ENCODE assay signal across 18 cellular contexts in the genomic region with DNA sequence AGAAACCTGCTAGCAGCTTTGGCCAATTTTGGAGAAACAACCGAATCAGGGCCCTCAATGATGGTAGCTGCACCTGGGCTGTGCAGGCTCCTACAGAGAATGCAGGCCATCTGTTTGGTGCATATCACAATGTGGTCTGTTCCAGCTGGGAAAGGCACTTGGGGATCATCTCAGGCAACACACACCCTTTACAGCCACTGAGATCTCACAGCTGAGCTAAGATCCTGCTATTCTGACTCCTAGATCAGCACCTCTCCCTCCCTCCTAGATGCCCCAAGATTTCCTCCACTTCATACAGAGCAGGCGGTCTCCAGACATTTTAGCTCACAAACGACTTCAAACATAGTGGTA.
"Had no signal": no experiment of that assay in that cellular context is flagged by ENCODE, and none has a peak within 500 bp of the region (broad histone marks: within the 10 kb centered on the region; RNA-seq: fewer than 3 reads in every experiment).

No MANE protein-coding gene starts in this region.

- H3K36me3 ChIP-seq: colonic mucosa, gastroesophageal sphincter, heart left ventricle, neutrophil, vagina had no signal

- ATAC-seq: gastroesophageal sphincter; heart left ventricle; natural killer cell treated with Interleukin-12 subunit alpha and Interleukin-12 subunit beta and Interleukin-15 and Interleukin-18, amount 100 ng/mL, for 72 hours; stimulated activated naive CD8-positive, alpha-beta T cell treated with anti-CD3 and anti-CD28 coated beads, Interleukin-15, Interleukin-2, amounts not matched to agents 100 U/mL and 50 U/mL, for 24 hours; T-cell had no signal

- H3K9me3 ChIP-seq: colonic mucosa, gastroesophageal sphincter, heart left ventricle, neutrophil, vagina had no signal

- H3K4me1 ChIP-seq: colonic mucosa had no signal

- H3K27me3 ChIP-seq: colonic mucosa, gastroesophageal sphincter, heart left ventricle, neutrophil, vagina had no signal

- DNase-seq: activated B cell treated with CpG ODN at 0.5 μM for 24 hours; activated CD4-positive, alpha-beta memory T cell treated with anti-CD3 and anti-CD28 coated beads for 36 hours; activated CD4-positive, alpha-beta T cell treated with anti-CD3 and anti-CD28 coated beads for 4 hours; activated naive CD8-positive, alpha-beta T cell treated with anti-CD3 and anti-CD28 coated beads, Interleukin-2, amount 10 ng/mL, durations not matched to agents 7 days and 5 days; amygdala; central memory CD4-positive, alpha-beta T cell; endodermal cell; heart left ventricle; mesendoderm; stimulated activated CD4-positive, alpha-beta T cell treated with anti-CD3 and anti-CD28 coated beads, Interleukin-2, amount 100 ng/mL, for 24 hours; stimulated activated naive CD8-positive, alpha-beta T cell treated with anti-CD3 and anti-CD28 coated beads, Interleukin-15, Interleukin-2, amounts not matched to agents 100 U/mL and 50 U/mL, for 24 hours; T-cell; trophoblast cell had no signal

- H3K4me3 ChIP-seq: colonic mucosa, gastroesophageal sphincter, heart left ventricle, vagina had no signal

- H3K27ac ChIP-seq: colonic mucosa, gastroesophageal sphincter, heart left ventricle, neutrophil, vagina had no signal
